Comparison of ENCODE assay signal across 1 cellular context in genomic region chr2:215436705-215437570, GRCh38.
TF ChIP-seq lines count a peak whose summit lies in the region.

No MANE protein-coding gene starts in this region.

TF ChIP-seq in H1, 55 proteins besides CTCF, POLR2A, EP300 and RAD21:
- TF ChIP-seq RBBP5 (IDR thresholded peaks at IDR 0.05; ENCODE audit: borderline replicate concordance, low read depth, low read length) (no peak; the same call in 1 of the 2 replicates), TAF1 (IDR thresholded peaks at IDR 0.05; ENCODE audit: low read depth, low read length) (peak; percentile 69; the same call in 1 of the 2 replicates)
TF ChIP-seq in H1: peak in this region for 1.
